In the genomic region with DNA sequence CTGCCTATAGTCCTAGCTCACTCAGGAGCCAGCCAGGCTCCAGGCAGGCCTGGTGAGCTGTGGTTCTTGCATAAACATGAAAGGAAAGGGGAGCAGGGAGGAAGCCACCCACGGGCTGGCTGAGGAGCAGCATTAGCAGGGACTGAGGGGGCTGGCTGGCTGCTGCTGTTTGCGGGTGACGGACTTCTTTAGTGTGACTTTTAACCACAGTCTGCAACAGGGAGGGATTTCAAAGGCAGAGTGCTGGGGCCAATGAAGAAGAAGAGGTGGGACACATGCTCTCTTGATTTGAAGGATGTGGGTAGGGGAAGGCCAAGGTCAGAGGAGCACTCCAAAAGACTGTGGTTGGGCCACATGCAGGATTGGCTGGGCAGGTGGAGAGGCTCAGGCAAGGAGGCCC, we compare ENCODE assay signal across 25 cellular contexts.
"Had no signal": no experiment of that assay in that cellular context is flagged by ENCODE, and none has a peak within 500 bp of the region (broad histone marks: within the 10 kb centered on the region; RNA-seq: fewer than 3 reads in every experiment).

No MANE protein-coding gene starts in this region.

- H3K9me3 Mint-ChIP-seq: activated T-cell treated with anti-CD3 and anti-CD28 coated beads, Interleukin-2, amount 50 U/mL, for 24 hours; central memory CD8-positive, alpha-beta T cell; dendritic cell treated with granulocyte-macrophage colony-stimulating factor and Interleukin-4, amounts not matched to agents 40 ng/mL and 50 ng/mL, for 4 days; endodermal cell; nephron; T-helper 2 cell treated with Interferon-gamma antibody and Interleukin-4, amounts not matched to agents 5 μg/mL and 100 μg/mL, for 36 hours had no signal

- H3K9me3 ChIP-seq: neutrophil, ovary, right lobe of liver, transverse colon had no signal

- H3K27me3 Mint-ChIP-seq: dendritic cell treated with granulocyte-macrophage colony-stimulating factor and Interleukin-4, amounts not matched to agents 40 ng/mL and 50 ng/mL, for 4 days; progenitor cell of endocrine pancreas had no signal

- ATAC-seq: activated CD4-positive, CD25-positive, alpha-beta regulatory T cell treated with anti-CD3 and anti-CD28 coated beads, Interleukin-2, amount 50 U/mL, for 24 hours; esophagus mucosa; left cardiac atrium; left ventricle myocardium superior; right lobe of liver had no signal

- H3K27ac ChIP-seq: hepatocyte, neutrophil, ovary, right lobe of liver, transverse colon had no signal

- H3K27me3 ChIP-seq: hepatocyte, neutrophil, ovary, right lobe of liver, transverse colon had no signal

- H3K36me3 ChIP-seq: neutrophil, ovary, right lobe of liver, transverse colon had no signal

- H3K27ac Mint-ChIP-seq: activated T-cell treated with anti-CD3 and anti-CD28 coated beads, Interleukin-2, amount 50 U/mL, for 24 hours; dendritic cell treated with granulocyte-macrophage colony-stimulating factor and Interleukin-4, amounts not matched to agents 40 ng/mL and 50 ng/mL, for 4 days; endodermal cell; nephron; progenitor cell of endocrine pancreas; T-helper 2 cell treated with Interferon-gamma antibody and Interleukin-4, amounts not matched to agents 5 μg/mL and 100 μg/mL, for 36 hours had no signal

- H3K4me3 ChIP-seq: hepatocyte, ovary, right lobe of liver, transverse colon had no signal

- H3K4me1 ChIP-seq: right lobe of liver, transverse colon had no signal

- H3K4me3 Mint-ChIP-seq: activated T-cell treated with anti-CD3 and anti-CD28 coated beads, Interleukin-2, amount 50 U/mL, for 24 hours; central memory CD8-positive, alpha-beta T cell; dendritic cell treated with granulocyte-macrophage colony-stimulating factor and Interleukin-4, amounts not matched to agents 40 ng/mL and 50 ng/mL, for 4 days; endodermal cell; nephron; T-helper 2 cell treated with Interferon-gamma antibody and Interleukin-4, amounts not matched to agents 5 μg/mL and 100 μg/mL, for 36 hours had no signal

- H3K4me1 Mint-ChIP-seq: endodermal cell had no signal

- DNase-seq: activated CD4-positive, alpha-beta T cell treated with anti-CD3 and anti-CD28 coated beads for 48 hours; activated CD4-positive, alpha-beta T cell treated with anti-CD3 and anti-CD28 coated beads, Interleukin-2, amount 50 U/mL, for 48 hours; activated CD8-positive, alpha-beta memory T cell treated with anti-CD3 and anti-CD28 coated beads, Interleukin-2, amount 50 U/mL, for 48 hours; activated gamma-delta T cell; activated naive CD4-positive, alpha-beta T cell treated with anti-CD3 and anti-CD28 coated beads, Interleukin-2, amount 50 U/mL, for 16 hours; activated T-cell treated with anti-CD3 and anti-CD28 coated beads, Interleukin-2, amount 50 U/mL, for 24 hours; endodermal cell; glutamatergic neuron; left cardiac atrium; left ventricle myocardium superior; ovary; right lobe of liver; stimulated activated CD4-positive, alpha-beta T cell treated with anti-CD3 and anti-CD28 coated beads, Interleukin-2, amount 100 ng/mL, for 48 hours; stimulated activated naive CD4-positive, alpha-beta T cell treated with Interleukin-2 at 50 U/mL for 16 hours; T-helper 1 cell; transverse colon had no signal
